ENCODE assay signal across 16 cellular contexts in the genomic region with DNA sequence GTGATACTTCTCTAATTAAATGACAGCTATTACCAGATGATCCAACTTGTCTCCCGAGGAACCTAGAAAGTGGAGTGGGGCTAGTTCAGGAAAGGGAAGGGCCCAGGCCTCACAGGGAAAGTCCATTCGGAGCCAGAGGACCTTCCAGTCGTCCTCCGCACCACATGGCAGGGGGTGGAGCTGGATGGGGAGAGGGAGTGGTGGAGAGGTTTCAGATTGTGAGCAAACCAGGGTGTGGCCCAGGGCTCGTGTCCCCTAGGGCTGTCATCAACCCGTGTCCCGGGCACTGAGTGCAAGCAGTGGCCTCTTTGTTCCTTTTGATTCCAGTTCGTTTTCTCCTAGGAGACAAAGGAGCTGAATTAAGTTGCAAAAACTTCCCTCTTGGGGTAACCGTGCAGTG.
"Had no signal": no experiment of that assay in that cellular context is flagged by ENCODE, and none has a peak within 500 bp of the region (broad histone marks: within the 10 kb centered on the region; RNA-seq: fewer than 3 reads in every experiment).

No MANE protein-coding gene starts in this region.

- H3K4me1 ChIP-seq: ascending aorta, breast epithelium, pancreas, tibial nerve had no signal

- H3K27ac ChIP-seq: ascending aorta, breast epithelium, epithelial cell of prostate, pancreas, SK-N-MC, tibial nerve had no signal

- H3K36me3 Mint-ChIP-seq: activated naive CD4-positive, alpha-beta T cell treated with anti-CD3 and anti-CD28 coated beads, Interleukin-2, amount 10 ng/mL, durations not matched to agents 7 days and 5 days; T-cell had no signal

- DNase-seq: activated CD4-positive, alpha-beta T cell treated with anti-CD3 and anti-CD28 coated beads, Interleukin-2, amount 50 U/mL, for 1 hour; activated naive CD4-positive, alpha-beta T cell treated with anti-CD3 and anti-CD28 coated beads, Interleukin-2, amount 10 ng/mL, durations not matched to agents 7 days and 5 days; hippocampal formation; midbrain; pancreas; stimulated activated CD4-positive, alpha-beta T cell treated with anti-CD3 and anti-CD28 coated beads, Interleukin-15, amount 100 ng/mL, for 24 hours; stimulated activated CD4-positive, alpha-beta T cell treated with anti-CD3 and anti-CD28 coated beads, Interleukin-4, amount 100 ng/mL, for 24 hours; stimulated activated naive CD4-positive, alpha-beta T cell; T-cell; T-helper 9 cell had no signal

- H3K9me3 Mint-ChIP-seq: activated naive CD4-positive, alpha-beta T cell treated with anti-CD3 and anti-CD28 coated beads, Interleukin-2, amount 10 ng/mL, durations not matched to agents 7 days and 5 days had no signal

- H3K36me3 ChIP-seq: ascending aorta, breast epithelium, pancreas, tibial nerve had no signal

- ATAC-seq: activated CD4-positive, CD25-positive, alpha-beta regulatory T cell treated with anti-CD3 and anti-CD28 coated beads, Interleukin-2, amount 50 U/mL, for 24 hours; pancreas; T-cell had no signal

- H3K9me3 ChIP-seq: ascending aorta, breast epithelium, pancreas, tibial nerve had no signal

- H3K4me1 Mint-ChIP-seq: activated naive CD4-positive, alpha-beta T cell treated with anti-CD3 and anti-CD28 coated beads, Interleukin-2, amount 10 ng/mL, durations not matched to agents 7 days and 5 days; T-cell had no signal

- H3K27ac Mint-ChIP-seq: activated naive CD4-positive, alpha-beta T cell treated with anti-CD3 and anti-CD28 coated beads, Interleukin-2, amount 10 ng/mL, durations not matched to agents 7 days and 5 days; T-cell had no signal

- H3K27me3 ChIP-seq: ascending aorta, breast epithelium, pancreas, tibial nerve had no signal

- H3K4me3 Mint-ChIP-seq: activated naive CD4-positive, alpha-beta T cell treated with anti-CD3 and anti-CD28 coated beads, Interleukin-2, amount 10 ng/mL, durations not matched to agents 7 days and 5 days; T-cell had no signal

- H3K4me3 ChIP-seq: ascending aorta, breast epithelium, pancreas, SK-N-MC, tibial nerve had no signal
